ENCODE assay signal across 8 cellular contexts in genomic region chr11:22666320-22666699, GRCh38. TPM values are rescaled to one million over a fixed set of nuclear protein-coding genes. Genes with fewer than 3 reads are reported as not detected.
DNase-seq lines count a peak whose midpoint lies in the region; ATAC-seq, FAIRE-seq and TF ChIP-seq lines count a peak whose summit lies in the region.

Gene GAS2, plus strand, starts transcription at chr11:22666611. Its CDS starts 8,259 bp downstream, at chr11:22674870.

- WGBS in right lobe of liver (ENCODE audit: insufficient coverage, low coverage, low lambda C conversion rate, missing lambda C conversion rate), result 0% methylated on average over 8 of the region's 8 CpGs
- 2% methylated on average over 8 of the region's 8 CpGs for WGBS in urinary bladder

- peaks cover 54% of the 10 kb centered on the region for H3K27me3 Mint-ChIP-seq in activated naive CD8-positive, alpha-beta T cell treated with anti-CD3 and anti-CD28 coated beads, Interleukin-2, amount 50 U/mL, for 24 hours

- intact Hi-C loops in right lobe of liver (cut with DNase I), result no loop called here

- ATAC-seq in HG02759 (IDR thresholded peaks at IDR 0.05; ENCODE audit: unreplicated experiment) (peak; percentile 18), right lobe of liver (peak; percentile 37 to 62 (median 54))
- no peak for ATAC-seq in activated naive CD8-positive, alpha-beta T cell treated with anti-CD3 and anti-CD28 coated beads, Interleukin-2, amount 50 U/mL, for 24 hours

- H3K36me3 Mint-ChIP-seq in activated naive CD8-positive, alpha-beta T cell treated with anti-CD3 and anti-CD28 coated beads, Interleukin-2, amount 50 U/mL, for 24 hours (ENCODE audit: low read depth), result no peaks in the 10 kb centered on the region

- H3K9me3 Mint-ChIP-seq in activated naive CD8-positive, alpha-beta T cell treated with anti-CD3 and anti-CD28 coated beads, Interleukin-2, amount 50 U/mL, for 24 hours, result no peaks in the 10 kb centered on the region

- H3K27ac ChIP-seq in right lobe of liver (peak within 1 kb of the TSS; percentile 78 to 94 (median 92)), urinary bladder (ENCODE audit: low read depth) (no peak within 1 kb of the TSS)

- no peaks in the 10 kb centered on the region for H3K27me3 ChIP-seq in right lobe of liver

- no peak for TF ChIP-seq POLR2A in GM12891 (IDR thresholded peaks at IDR 0.05; ENCODE audit: low read depth, low read length)
- no peak for TF ChIP-seq POLR2A in right lobe of liver (IDR thresholded peaks at IDR 0.05)

- peak within 1 kb of the TSS; percentile 42 to 62 (median 58) for H3K4me3 ChIP-seq in right lobe of liver
- H3K4me3 ChIP-seq in urinary bladder (ENCODE audit: low read depth, low read length), result peak within 1 kb of the TSS; percentile 43

- peaks cover 0 to 16% (median 3%) of the 10 kb centered on the region in 4 donors for H3K4me1 ChIP-seq in right lobe of liver
- H3K4me1 ChIP-seq in urinary bladder (ENCODE audit: insufficient read depth), result no peaks in the 10 kb centered on the region

- H3K27ac Mint-ChIP-seq in activated naive CD8-positive, alpha-beta T cell treated with anti-CD3 and anti-CD28 coated beads, Interleukin-2, amount 50 U/mL, for 24 hours, result no peak within 1 kb of the TSS

- peak within 1 kb of the TSS; percentile 70 for H3K4me3 Mint-ChIP-seq in activated naive CD8-positive, alpha-beta T cell treated with anti-CD3 and anti-CD28 coated beads, Interleukin-2, amount 50 U/mL, for 24 hours

- H3K4me1 Mint-ChIP-seq in activated naive CD8-positive, alpha-beta T cell treated with anti-CD3 and anti-CD28 coated beads, Interleukin-2, amount 50 U/mL, for 24 hours, result peaks cover 18% of the 10 kb centered on the region

- H3K9me3 ChIP-seq in right lobe of liver, result no peaks in the 10 kb centered on the region

- DNase-seq in GM12891 (ENCODE audit: insufficient read length, low spot score) (no peak), right lobe of liver (peak in 1 of 3 donors; percentile 56), RCC 7860 (ENCODE audit: low spot score) (no peak), NCI-H82 treated with DMSO at 0.1 percent for 48 hours (lab: John Stamatoyannopoulos, UW; ENCODE audit: unreplicated experiment) (no peak)
- DNase-seq in activated naive CD8-positive, alpha-beta T cell treated with anti-CD3 and anti-CD28 coated beads, Interleukin-2, amount 50 U/mL, for 24 hours, result no peak
- DNase-seq in stimulated activated CD4-positive, alpha-beta T cell treated with anti-CD3 and anti-CD28 coated beads, Interleukin-4, amount 100 ng/mL, for 24 hours, result no peak

- H3K36me3 ChIP-seq in right lobe of liver, result no peaks in the 10 kb centered on the region
- H3K36me3 ChIP-seq in urinary bladder (ENCODE audit: insufficient read depth), result no peaks in the 10 kb centered on the region

- FAIRE-seq in GM12891 (lab: Jason Lieb, UNC), result peak; percentile 63
- FAIRE-seq in RCC 7860 (lab: Jason Lieb, UNC), result no peak

- no peak for TF ChIP-seq CTCF in right lobe of liver (IDR thresholded peaks at IDR 0.05)

TF ChIP-seq in GM12891, 5 proteins besides CTCF, POLR2A, EP300 and RAD21:
- TF ChIP-seq POLR2AphosphoS5 (IDR thresholded peaks at IDR 0.05; ENCODE audit: low read depth, low read length) (no peak), PAX5 (IDR thresholded peaks at IDR 0.05; ENCODE audit: insufficient read depth, low read length, severe bottlenecking) (no peak), POU2F2 (IDR thresholded peaks at IDR 0.05; ENCODE audit: low read depth, low read length) (no peak), TAF1 (IDR thresholded peaks at IDR 0.05; ENCODE audit: low read depth, low read length) (no peak), SPI1 (IDR thresholded peaks at IDR 0.05; ENCODE audit: low read depth, low read length) (no peak)

RNA-seq across cellular contexts. Expression of gene GAS2, which starts in this region (rescaled TPM):
- 14.6 TPM for polyA plus RNA-seq in GM12891 (2012; ENCODE audit: low read depth, missing spikeins)
- total RNA-seq in right lobe of liver (10 to 100 TPM; 16.1 to 35.6 (median 27.8) TPM), urinary bladder (18.8 TPM)
- 0.79 TPM for polyA plus RNA-seq in urinary bladder
